In the genomic region with DNA sequence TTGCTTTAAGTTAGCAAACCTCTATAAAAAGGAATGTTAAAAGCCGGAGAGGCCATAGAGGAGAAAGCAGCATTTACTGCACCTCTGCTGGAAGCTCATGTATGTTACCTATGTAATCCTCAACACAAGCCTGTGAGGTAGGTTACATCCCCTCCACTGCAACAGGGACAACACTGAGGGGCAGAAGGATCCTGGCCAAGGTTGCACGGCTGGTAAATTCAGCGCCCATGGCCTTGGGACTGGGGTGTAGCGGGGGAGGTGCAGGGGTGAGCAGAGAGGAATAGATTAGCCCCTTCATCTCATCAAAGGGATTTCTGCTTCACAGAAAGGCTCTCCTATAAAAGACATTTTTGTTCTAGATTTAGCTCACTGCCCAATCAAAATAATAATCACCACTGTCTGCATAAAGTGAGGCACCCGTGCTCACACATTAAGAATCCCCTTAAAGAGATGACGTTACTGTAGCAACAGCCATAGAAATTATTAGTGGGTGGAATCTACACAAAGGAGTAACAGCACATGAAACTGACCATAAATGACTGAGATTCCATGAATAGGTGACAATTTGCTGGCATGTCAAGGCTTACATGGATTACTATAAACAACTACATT, we compare ENCODE assay signal across 9 cellular contexts. TPM values are rescaled to one million over a fixed set of nuclear protein-coding genes. Genes with fewer than 3 reads are reported as not detected.
DNase-seq lines count a peak whose midpoint lies in the region; ATAC-seq, FAIRE-seq and TF ChIP-seq lines count a peak whose summit lies in the region.
"Had no signal": no experiment of that assay in that cellular context is flagged by ENCODE, and none has a peak within 500 bp of the region (broad histone marks: within the 10 kb centered on the region; RNA-seq: fewer than 3 reads in every experiment).

No MANE protein-coding gene starts in this region.

- peaks cover 3% of the 10 kb centered on the region for H3K36me3 Mint-ChIP-seq in activated CD4-positive, alpha-beta T cell treated with anti-CD3 and anti-CD28 coated beads for 36 hours (ENCODE audit: low read depth)
- H3K36me3 Mint-ChIP-seq in activated naive CD8-positive, alpha-beta T cell: no peaks in the 10 kb centered on the region

- TF ChIP-seq CTCF in keratinocyte (optimal IDR thresholded peaks at IDR 0.05 in 1 of 3, IDR thresholded peaks at IDR 0.05 in 1 of 3, conservative IDR thresholded peaks at IDR 0.05 in 1 of 3; ENCODE audit: extremely low read depth in 1 of 3, insufficient read depth in 2 of 3, low read length in 3 of 3): no peak

- no peak for ATAC-seq in activated CD4-positive, alpha-beta T cell treated with anti-CD3 and anti-CD28 coated beads for 36 hours
- ATAC-seq in GM19455 (IDR thresholded peaks at IDR 0.05; ENCODE audit: unreplicated experiment): no peak

- peaks cover 67% of the 10 kb centered on the region for H3K4me1 Mint-ChIP-seq in activated CD4-positive, alpha-beta T cell treated with anti-CD3 and anti-CD28 coated beads for 36 hours
- peaks cover 67% of the 10 kb centered on the region for H3K4me1 Mint-ChIP-seq in activated naive CD8-positive, alpha-beta T cell (ENCODE audit: low read depth)

- H3K9me3 ChIP-seq in keratinocyte (ENCODE audit: control insufficient read depth, low read depth, low read length) (no peaks in the 10 kb centered on the region), subcutaneous abdominal adipose tissue (ENCODE audit: control insufficient read depth in 5 of 5, low read length in 5 of 5) (no peaks in the 10 kb centered on the region)

- peaks cover 60% of the 10 kb centered on the region for H3K79me2 ChIP-seq in keratinocyte (ENCODE audit: control insufficient read depth, insufficient read depth, low read length)

- intact Hi-C loops in activated CD4-positive, alpha-beta T cell treated with anti-CD3 and anti-CD28 coated beads for 36 hours (cut with DNase I, micrococcal nuclease): loop anchor here (5.0 to 10.0 kb wide), 5 partner anchors 102 to 965 kb away; partner anchors contain the start of genes ZFPM1 (in 2 of the 2), C16orf95 (in 1 of the 2) and KLHDC4 (in 1 of the 2)

- H3K4me1 ChIP-seq in keratinocyte (ENCODE audit: control insufficient read depth, extremely low read depth, insufficient read depth, low read length): peaks cover 54% of the 10 kb centered on the region
- H3K4me1 ChIP-seq in subcutaneous abdominal adipose tissue (ENCODE audit: control insufficient read depth in 5 of 5, insufficient read depth in 5 of 5, low read length in 5 of 5): peaks cover 9 to 67% (median 58%) of the 10 kb centered on the region in 5 donors

- H3K27ac Mint-ChIP-seq in activated CD4-positive, alpha-beta T cell treated with anti-CD3 and anti-CD28 coated beads for 36 hours: peak overlapping the region; percentile 59
- peak overlapping the region; percentile 84 for H3K27ac Mint-ChIP-seq in activated naive CD8-positive, alpha-beta T cell

- no peaks in the 10 kb centered on the region for H3K27me3 Mint-ChIP-seq in activated CD4-positive, alpha-beta T cell treated with anti-CD3 and anti-CD28 coated beads for 36 hours
- H3K27me3 Mint-ChIP-seq in activated naive CD8-positive, alpha-beta T cell: no peaks in the 10 kb centered on the region

- FAIRE-seq in keratinocyte (lab: Jason Lieb, UNC): no peak

- peak overlapping the region; percentile 83 for H3K4me3 Mint-ChIP-seq in activated CD4-positive, alpha-beta T cell treated with anti-CD3 and anti-CD28 coated beads for 36 hours
- peak overlapping the region; percentile 93 for H3K4me3 Mint-ChIP-seq in activated naive CD8-positive, alpha-beta T cell

- no peak for DNase-seq in activated CD4-positive, alpha-beta T cell treated with anti-CD3 and anti-CD28 coated beads for 36 hours
- DNase-seq in activated CD4-positive, alpha-beta T cell treated with anti-CD3 and anti-CD28 coated beads for 1 hour: no peak
- DNase-seq in keratinocyte (ENCODE audit: low read depth, low spot score): no peak
- DNase-seq in stimulated activated CD4-positive, alpha-beta T cell treated with anti-CD3 and anti-CD28 coated beads, Interleukin-1b, Interleukin-23, amount 100 ng/mL, for 48 hours: no peak
- DNase-seq in dedifferentiated amniotic fluid mesenchymal stem cell (ENCODE audit: extremely low spot score): no peak
- DNase-seq: NCI-H1092 had no signal

- no peak overlapping the region for H2AFZ ChIP-seq in keratinocyte (ENCODE audit: control insufficient read depth, low read length)

- CTCF ChIA-PET in activated CD4-positive, alpha-beta T cell treated with anti-CD3 and anti-CD28 coated beads for 36 hours (lab: Charles Lee): interaction anchor here (0.6 to 1.4 kb wide), 5 partner anchors 37 to 176 kb away, joined by 3 read pairs; no protein-coding TSS in a partner anchor

- POLR2A ChIA-PET in activated CD4-positive, alpha-beta T cell treated with anti-CD3 and anti-CD28 coated beads for 36 hours (lab: Charles Lee): no interaction called here

- H3K36me3 ChIP-seq in keratinocyte (ENCODE audit: control insufficient read depth in 2 of 2, extremely low read depth in 1 of 2, insufficient read depth in 2 of 2, low read length in 2 of 2) (no peaks in the 10 kb centered on the region), subcutaneous abdominal adipose tissue (ENCODE audit: control insufficient read depth in 5 of 5, insufficient read depth in 5 of 5, low read length in 5 of 5) (no peaks in the 10 kb centered on the region)

- H3K27ac ChIP-seq in keratinocyte (ENCODE audit: control insufficient read depth, insufficient read depth, low read length): peak overlapping the region; percentile 76
- no peak overlapping the region for H3K27ac ChIP-seq in subcutaneous abdominal adipose tissue (ENCODE audit: low read depth, low read length)

- peak overlapping the region; percentile 95 for H3K4me2 ChIP-seq in keratinocyte (ENCODE audit: control insufficient read depth, extremely low read depth, insufficient read depth, low read depth, low read length)

- H3K27me3 ChIP-seq in keratinocyte (ENCODE audit: control insufficient read depth, extremely low read depth, insufficient read depth, low read length) (no peaks in the 10 kb centered on the region), subcutaneous abdominal adipose tissue (ENCODE audit: control insufficient read depth in 5 of 5, insufficient read depth in 4 of 5, low read length in 5 of 5) (no peaks in the 10 kb centered on the region)

- H3K9me1 ChIP-seq in keratinocyte (ENCODE audit: control insufficient read depth, extremely low read depth, insufficient read depth, low read length): peaks cover 4% of the 10 kb centered on the region

- H3K9me3 Mint-ChIP-seq in activated CD4-positive, alpha-beta T cell treated with anti-CD3 and anti-CD28 coated beads for 36 hours (ENCODE audit: low read depth): no peaks in the 10 kb centered on the region
- no peaks in the 10 kb centered on the region for H3K9me3 Mint-ChIP-seq in activated naive CD8-positive, alpha-beta T cell (ENCODE audit: low read depth)

- dilution Hi-C loops in keratinocyte (cut with MboI; ENCODE audit: extremely low pct_ligation_motif_present, low sequenced_read_pairs): no loop called here

- H3K4me3 ChIP-seq in keratinocyte (ENCODE audit: control insufficient read depth in 2 of 3, extremely low read depth in 1 of 3, insufficient read depth in 2 of 3, low read depth in 1 of 3, low read length in 3 of 3): peak overlapping the region in 2 of 3 experiments; percentile 70 to 75
- peak overlapping the region in 4 of 5 donors; percentile 2 to 72 (median 64) for H3K4me3 ChIP-seq in subcutaneous abdominal adipose tissue (ENCODE audit: low read depth in 1 of 5, low read length in 5 of 5)

- H3K9ac ChIP-seq in keratinocyte (ENCODE audit: control insufficient read depth, extremely low read depth, insufficient read depth, low read length) (peak overlapping the region; percentile 87), subcutaneous abdominal adipose tissue (ENCODE audit: low read length in 5 of 5) (no peak overlapping the region)

- peaks cover 7% of the 10 kb centered on the region for H4K20me1 ChIP-seq in keratinocyte (ENCODE audit: control insufficient read depth, extremely low read depth, insufficient read depth, low read length)

RNA-seq across cellular contexts. Expression of gene ZCCHC14, which starts 3.3 kb away (rescaled TPM):
- 10 to 100 TPM; 10.1 to 12.9 TPM for total RNA-seq in activated CD4-positive, alpha-beta T cell treated with anti-CD3 and anti-CD28 coated beads for 36 hours
- polyA plus RNA-seq in keratinocyte: 2.8 to 3.9 TPM (median 3.6 TPM) in 3 replicates
- 2.7 TPM for polyA plus RNA-seq in keratinocyte (2011; ENCODE audit: low read depth)
- 3.0 and 3.5 TPM in 2 replicates for polyA plus RNA-seq in keratinocyte (2011; cell fraction: cytosol; rRNA removed)
- 16.7 and 17.6 TPM in 2 replicates for polyA plus RNA-seq in keratinocyte (2011; cell fraction: nucleus; rRNA removed)
- 6.0 and 7.4 TPM in 2 replicates for polyA plus RNA-seq in keratinocyte (2012; ENCODE audit: low replicate concordance)
- polyA minus RNA-seq in keratinocyte: 4.8 to 11.9 TPM (median 5.9 TPM) in 3 replicates
- 8.2 TPM for polyA minus RNA-seq in keratinocyte (2011; cell fraction: cytosol; rRNA and poly(A)+ RNA removed)
- 10.7 and 15.2 TPM in 2 replicates for polyA minus RNA-seq in keratinocyte (2011; cell fraction: nucleus; rRNA and poly(A)+ RNA removed)
